Comparison of ENCODE assay signal across 24 cellular contexts in the genomic region with DNA sequence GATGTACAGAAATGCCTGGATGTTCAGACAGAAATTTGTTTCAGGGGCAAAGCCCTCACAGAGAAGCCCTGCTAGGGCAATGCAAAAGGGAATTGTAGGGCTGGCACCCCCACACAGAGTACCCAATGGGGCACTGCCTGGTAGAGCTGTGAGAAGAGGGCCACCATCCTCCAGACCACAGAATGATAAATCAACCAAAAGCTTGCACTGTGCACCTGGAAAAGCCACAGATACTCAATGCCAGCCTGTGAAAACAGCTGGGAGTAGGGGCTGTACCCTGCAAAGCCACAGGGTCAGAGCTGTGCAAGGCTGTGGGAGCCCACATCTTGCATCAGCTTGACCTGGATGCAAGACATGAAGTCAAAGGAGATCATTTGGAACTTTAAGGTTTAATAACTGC.
"Had no signal": no experiment of that assay in that cellular context is flagged by ENCODE, and none has a peak within 500 bp of the region (broad histone marks: within the 10 kb centered on the region; RNA-seq: fewer than 3 reads in every experiment).

No MANE protein-coding gene starts in this region.

- H3K9ac ChIP-seq: SK-N-SH had no signal

- H3K36me3 ChIP-seq: MG63 had no signal

- H3K27ac ChIP-seq: RWPE1 had no signal

- H3K4me3 ChIP-seq: MG63 had no signal

- H3K4me2 ChIP-seq: SK-N-SH had no signal

- H3K9me3 ChIP-seq: SK-N-SH had no signal

- ATAC-seq: HepG2, Panc1, PC-3 had no signal

- DNase-seq: IMR-90; Kasumi-1; KG1; MG63; NCI-H1092 treated with DMSO at 0.1 percent for 48 hours; NCI-H1436; NCI-H187; NCI-H2029; NCI-H2081 treated with DMSO at 0.1 percent for 48 hours; NCI-H2171; NCI-H226; NCI-H446; NCI-H510A; NCI-H524 treated with DMSO at 0.1 percent for 48 hours; NCI-H69; NCI-H774; NK-92 treated with Interleukin-12 subunit alpha and Interleukin-12 subunit beta, amount 100 ng/mL, for 24 hours; PC-3; SHP77; SK-N-SH; SW 1271 had no signal

- FAIRE-seq: HepG2 had no signal

- H3K27me3 ChIP-seq: MG63 had no signal
